In the genomic region with DNA sequence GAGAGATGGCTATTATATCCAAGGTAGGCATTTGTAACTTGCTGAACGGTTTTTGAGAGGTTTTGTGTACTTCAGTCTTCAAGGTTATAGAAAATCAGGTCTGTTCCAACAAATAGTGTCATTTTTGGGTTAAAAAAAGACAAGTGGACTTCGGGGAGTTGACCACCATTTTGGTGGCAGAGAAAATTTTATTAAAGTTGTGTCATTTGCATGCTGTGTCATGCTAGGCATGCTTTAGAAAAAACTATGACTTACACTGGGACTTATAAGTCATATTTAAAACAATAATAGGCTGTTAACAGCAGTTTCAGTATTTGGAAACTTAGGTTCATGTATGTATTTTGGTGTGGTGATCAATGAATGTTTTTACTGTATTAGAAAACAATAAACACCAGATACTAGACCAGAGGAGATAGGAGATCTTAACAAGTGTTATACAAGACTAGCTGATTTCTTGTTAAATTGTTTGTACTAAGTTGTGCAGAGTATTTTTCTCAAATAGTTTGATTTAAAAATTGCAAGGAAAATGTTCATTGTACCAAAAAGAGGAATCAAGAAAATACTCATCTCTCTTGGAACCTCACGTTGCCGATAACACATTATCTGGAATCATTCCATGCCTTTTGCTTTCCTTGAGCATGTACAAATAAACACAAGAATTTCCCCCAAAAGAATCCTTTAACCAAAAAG, we compare ENCODE assay signal across 8 cellular contexts. TPM values are rescaled to one million over a fixed set of nuclear protein-coding genes. Genes with fewer than 3 reads are reported as not detected.
DNase-seq lines count a peak whose midpoint lies in the region; ATAC-seq and TF ChIP-seq lines count a peak whose summit lies in the region.

No MANE protein-coding gene starts in this region.

- H3K36me3 ChIP-seq in ascending aorta (peaks cover 31 to 42% of the 10 kb centered on the region in 2 donors), right lobe of liver (peaks cover 7 to 39% (median 23%) of the 10 kb centered on the region in 4 donors), upper lobe of left lung (peaks cover 17 to 46% (median 27%) of the 10 kb centered on the region in 4 donors)

- H3K27me3 ChIP-seq in ascending aorta (no peaks in the 10 kb centered on the region), right lobe of liver (no peaks in the 10 kb centered on the region), upper lobe of left lung (no peaks in the 10 kb centered on the region)

- TF ChIP-seq POLR2A in right lobe of liver (IDR thresholded peaks at IDR 0.05) (no peak), upper lobe of left lung (IDR thresholded peaks at IDR 0.05) (no peak)

- H3K4me1 ChIP-seq in ascending aorta = peaks cover 3 to 17% of the 10 kb centered on the region in 2 donors
- H3K4me1 ChIP-seq in right lobe of liver = peaks cover 0 to 27% (median 12%) of the 10 kb centered on the region in 4 donors
- H3K4me1 ChIP-seq in upper lobe of left lung = peaks cover 21 to 33% (median 24%) of the 10 kb centered on the region in 4 donors

- H3K36me3 Mint-ChIP-seq in activated naive CD4-positive, alpha-beta T cell treated with anti-CD3 and anti-CD28 coated beads, Interleukin-2, amount 10 ng/mL, durations not matched to agents 7 days and 5 days = peaks cover 52% of the 10 kb centered on the region

- DNase-seq in activated naive CD4-positive, alpha-beta T cell treated with anti-CD3 and anti-CD28 coated beads, Interleukin-2, amount 10 ng/mL, durations not matched to agents 7 days and 5 days = no peak
- DNase-seq in activated naive CD4-positive, alpha-beta T cell treated with anti-CD3 and anti-CD28 coated beads, Interleukin-2, amount 50 U/mL, for 16 hours = no peak
- DNase-seq in ascending aorta (ENCODE audit: low spot score in 2 of 2) (no peak), right lobe of liver (no peak), upper lobe of left lung (no peak), cerebellum (ENCODE audit: low spot score) (no peak)

- H3K9me3 Mint-ChIP-seq in activated naive CD4-positive, alpha-beta T cell treated with anti-CD3 and anti-CD28 coated beads, Interleukin-2, amount 10 ng/mL, durations not matched to agents 7 days and 5 days = no peaks in the 10 kb centered on the region

- TF ChIP-seq CTCF in ascending aorta (IDR thresholded peaks at IDR 0.05) (no peak), right lobe of liver (IDR thresholded peaks at IDR 0.05) (no peak), upper lobe of left lung (IDR thresholded peaks at IDR 0.05) (no peak)

- H3K27ac ChIP-seq in ascending aorta = no peak overlapping the region
- H3K27ac ChIP-seq in right lobe of liver = peak overlapping the region in 1 of 3 donors; percentile 57
- H3K27ac ChIP-seq in upper lobe of left lung = peak overlapping the region in 2 of 4 donors; percentile 85 to 89

- CTCF ChIA-PET in activated naive CD4-positive, alpha-beta T cell treated with anti-CD3 and anti-CD28 coated beads, Interleukin-2, amount 10 ng/mL, durations not matched to agents 7 days and 5 days (lab: Charles Lee) = no interaction called here

- peak overlapping the region; percentile 97 for H3K4me3 Mint-ChIP-seq in activated naive CD4-positive, alpha-beta T cell treated with anti-CD3 and anti-CD28 coated beads, Interleukin-2, amount 10 ng/mL, durations not matched to agents 7 days and 5 days

- intact Hi-C loops in ascending aorta (cut with DNase I) = loop anchor here (5.0 kb wide), 2 partner anchors 1614 to 1954 kb away; a partner anchor contains a TSS
- intact Hi-C loops in right lobe of liver (cut with DNase I) = no loop called here

- H3K4me3 ChIP-seq in ascending aorta (peak overlapping the region; percentile 90 to 98), right lobe of liver (peak overlapping the region in 2 of 3 donors; percentile 75 to 84), upper lobe of left lung (peak overlapping the region; percentile 75 to 98 (median 90))

- peak overlapping the region; percentile 93 for H3K27ac Mint-ChIP-seq in activated naive CD4-positive, alpha-beta T cell treated with anti-CD3 and anti-CD28 coated beads, Interleukin-2, amount 10 ng/mL, durations not matched to agents 7 days and 5 days

- ATAC-seq in right lobe of liver (no peak), upper lobe of left lung (ENCODE audit: low FRiP score in 2 of 2) (no peak), HG03159 (IDR thresholded peaks at IDR 0.05; ENCODE audit: unreplicated experiment) (no peak), HG02884 (IDR thresholded peaks at IDR 0.05; ENCODE audit: unreplicated experiment) (no peak)

- WGBS in right lobe of liver (ENCODE audit: insufficient coverage, low coverage, low lambda C conversion rate, missing lambda C conversion rate) = 55% methylated on average over 4 of the region's 4 CpGs
- WGBS in upper lobe of left lung, 2 donors = 46 to 51% methylated on average over 4 of the region's 4 CpGs

- H3K9me3 ChIP-seq in ascending aorta = no peaks in the 10 kb centered on the region
- H3K9me3 ChIP-seq in right lobe of liver = no peaks in the 10 kb centered on the region
- H3K9me3 ChIP-seq in upper lobe of left lung = no peaks in the 10 kb centered on the region

- peaks cover 76% of the 10 kb centered on the region for H3K4me1 Mint-ChIP-seq in activated naive CD4-positive, alpha-beta T cell treated with anti-CD3 and anti-CD28 coated beads, Interleukin-2, amount 10 ng/mL, durations not matched to agents 7 days and 5 days

- no peak for TF ChIP-seq EP300 in upper lobe of left lung (IDR thresholded peaks at IDR 0.05)

- H3K27me3 Mint-ChIP-seq in activated naive CD4-positive, alpha-beta T cell treated with anti-CD3 and anti-CD28 coated beads, Interleukin-2, amount 10 ng/mL, durations not matched to agents 7 days and 5 days = no peaks in the 10 kb centered on the region

RNA-seq across cellular contexts. Expression of a gene that starts 1.4 kb away (rescaled TPM):
- 73.7 TPM for total RNA-seq in ascending aorta
- total RNA-seq in right lobe of liver = 100 to 1,000 TPM; 136 to 220 (median 147) TPM
- 100 to 1,000 TPM in 5 of 6 donors, 10 to 100 TPM in 1; 75.4 to 406 (median 188) TPM for total RNA-seq in upper lobe of left lung
- 245 TPM for total RNA-seq in cerebellum

RNA-seq across cellular contexts. Expression of a gene that starts 34.2 kb away (rescaled TPM):
- total RNA-seq in ascending aorta (16.6 TPM), right lobe of liver (10 to 100 TPM in 1 of 6 experiments, 1 to 10 TPM in 5; 5.3 to 11.8 (median 7.2) TPM), upper lobe of left lung (100 to 1,000 TPM in 1 of 6 donors, 10 to 100 TPM in 5; 12.4 to 113 (median 27.0) TPM), cerebellum (26.5 TPM)
